ENCODE assay signal across 8 cellular contexts in genomic region chr2:191114403-191114886, GRCh38. TPM values are rescaled to one million over a fixed set of nuclear protein-coding genes. Genes with fewer than 3 reads are reported as not detected.
DNase-seq lines count a peak whose midpoint lies in the region; ATAC-seq and TF ChIP-seq lines count a peak whose summit lies in the region.

No MANE protein-coding gene starts in this region.

- peak overlapping the region; percentile 98 for H3K27ac Mint-ChIP-seq in activated CD8-positive, alpha-beta memory T cell treated with anti-CD3 and anti-CD28 coated beads, Interleukin-2, amount 10 ng/mL, durations not matched to agents 7 days and 5 days

- H3K27me3 Mint-ChIP-seq in activated CD8-positive, alpha-beta memory T cell treated with anti-CD3 and anti-CD28 coated beads, Interleukin-2, amount 10 ng/mL, durations not matched to agents 7 days and 5 days: no peaks in the 10 kb centered on the region

- peak; percentile 72 for DNase-seq in activated CD8-positive, alpha-beta memory T cell treated with anti-CD3 and anti-CD28 coated beads, Interleukin-2, amount 10 ng/mL, durations not matched to agents 7 days and 5 days
- no peak for DNase-seq in activated CD8-positive, alpha-beta memory T cell treated with anti-CD3 and anti-CD28 coated beads, Interleukin-2, amount 50 U/mL, for 48 hours
- DNase-seq in Peyer's patch (no peak), globus pallidus (ENCODE audit: low spot score) (peak; percentile 7), midbrain (lab: John Stamatoyannopoulos, UW) (no peak), A673 (ENCODE audit: low spot score) (no peak), NCI-H226 (no peak)

- CTCF ChIA-PET in activated CD8-positive, alpha-beta memory T cell treated with anti-CD3 and anti-CD28 coated beads, Interleukin-2, amount 10 ng/mL, durations not matched to agents 7 days and 5 days (lab: Charles Lee): interaction anchor here (1.1 to 4.8 kb wide), 10 partner anchors 12 to 100 kb away, joined by 3 to 40 read pairs (median 7); partner anchors contain the start of genes STAT1 and STAT4
- CTCF ChIA-PET in A673 (lab: Charles Lee): no interaction called here

- H3K36me3 ChIP-seq in Peyer's patch (no peaks in the 10 kb centered on the region), A673 (ENCODE audit: insufficient read depth, low read length, poor library complexity, severe bottlenecking) (no peaks in the 10 kb centered on the region)

- H3K4me3 Mint-ChIP-seq in activated CD8-positive, alpha-beta memory T cell treated with anti-CD3 and anti-CD28 coated beads, Interleukin-2, amount 10 ng/mL, durations not matched to agents 7 days and 5 days: peak overlapping the region; percentile 71

- POLR2A ChIA-PET in A673 (lab: Charles Lee; ENCODE audit: low non-redundant PET): no interaction called here

- TF ChIP-seq POLR2A in Peyer's patch (IDR thresholded peaks at IDR 0.05): no peak

- peak overlapping the region in 3 of 4 donors; percentile 13 to 62 (median 43) for H3K27ac ChIP-seq in Peyer's patch
- H3K27ac ChIP-seq in A673 (ENCODE audit: low read depth, low read length, poor library complexity, severe bottlenecking): no peak overlapping the region

- intact Hi-C loops in A673 (cut with micrococcal nuclease; ENCODE audit: unreplicated experiment): no loop called here

- H3K9me3 ChIP-seq in Peyer's patch (no peaks in the 10 kb centered on the region), A673 (ENCODE audit: low read depth, low read length, poor library complexity, severe bottlenecking) (no peaks in the 10 kb centered on the region)

- no peaks in the 10 kb centered on the region for H3K27me3 ChIP-seq in Peyer's patch
- no peaks in the 10 kb centered on the region for H3K27me3 ChIP-seq in A673 (replicated peaks; ENCODE audit: insufficient read depth, low read depth, low read length, poor library complexity)

- ATAC-seq in activated CD8-positive, alpha-beta memory T cell treated with anti-CD3 and anti-CD28 coated beads, Interleukin-2, amount 10 ng/mL, durations not matched to agents 7 days and 5 days: peak; percentile 43
- peak; percentile 70 for ATAC-seq in HG02798 (IDR thresholded peaks at IDR 0.05; ENCODE audit: poor library complexity, unreplicated experiment)

- BruUV-seq in A673 (replicated peaks; lab: Mats Ljungman, UMichigan): no TSS peak

- H3K4me1 Mint-ChIP-seq in activated CD8-positive, alpha-beta memory T cell treated with anti-CD3 and anti-CD28 coated beads, Interleukin-2, amount 10 ng/mL, durations not matched to agents 7 days and 5 days: peaks cover 72% of the 10 kb centered on the region

- no peaks in the 10 kb centered on the region for H3K4me1 ChIP-seq in Peyer's patch
- H3K4me1 ChIP-seq in A673 (ENCODE audit: insufficient read depth, low read length, poor library complexity, severe bottlenecking): no peaks in the 10 kb centered on the region

- TF ChIP-seq CTCF in Peyer's patch (IDR thresholded peaks at IDR 0.05) (no peak), A673 (conservative IDR thresholded peaks at IDR 0.05; ENCODE audit: low read depth, low read length) (no peak)

- H3K4me3 ChIP-seq in Peyer's patch (no peak overlapping the region), A673 (ENCODE audit: low read depth, low read length, poor library complexity, severe bottlenecking) (no peak overlapping the region)

- no peaks in the 10 kb centered on the region for H3K9me3 Mint-ChIP-seq in activated CD8-positive, alpha-beta memory T cell treated with anti-CD3 and anti-CD28 coated beads, Interleukin-2, amount 10 ng/mL, durations not matched to agents 7 days and 5 days (ENCODE audit: low read depth)

- peaks cover 57% of the 10 kb centered on the region for H3K36me3 Mint-ChIP-seq in activated CD8-positive, alpha-beta memory T cell treated with anti-CD3 and anti-CD28 coated beads, Interleukin-2, amount 10 ng/mL, durations not matched to agents 7 days and 5 days

RNA-seq across cellular contexts. Expression of gene STAT4, which starts 36.3 kb away (rescaled TPM):
- total RNA-seq in activated CD8-positive, alpha-beta memory T cell treated with anti-CD3 and anti-CD28 coated beads, Interleukin-2, amount 10 ng/mL, durations not matched to agents 7 days and 5 days: 100 to 1,000 TPM; 101 to 109 TPM
- total RNA-seq in Peyer's patch: 10 to 100 TPM in 1 of 4 donors, 1 to 10 TPM in 3; 5.0 to 18.2 (median 5.9) TPM
- total RNA-seq in A673 (2021): 0.33 and 0.71 TPM in 2 replicates

Comparison
In these comparisons a context has a peak if more than half of its experiments do, and no peak if none do; other contexts are left out.
1. DNase-seq: peak in activated CD8-positive, alpha-beta memory T cell treated with anti-CD3 and anti-CD28 coated beads, Interleukin-2, amount 10 ng/mL, durations not matched to agents 7 days and 5 days (single experiment) and globus pallidus (single experiment); none in activated CD8-positive, alpha-beta memory T cell treated with anti-CD3 and anti-CD28 coated beads, Interleukin-2, amount 50 U/mL, for 48 hours (single experiment), Peyer's patch (0 of 3), midbrain (single experiment), A673 (single experiment) and NCI-H226 (single experiment).
2. RNA of gene STAT4, which starts 36.3 kb away (total RNA-seq): 101 to 109 TPM in activated CD8-positive, alpha-beta memory T cell treated with anti-CD3 and anti-CD28 coated beads, Interleukin-2, amount 10 ng/mL, durations not matched to agents 7 days and 5 days; 5.0 to 18.2 TPM in Peyer's patch and 0.33 to 0.71 TPM in A673; every median in the first group is over 4 times any median in the second.